Comparison of ENCODE assay signal across 22 cellular contexts in the genomic region with DNA sequence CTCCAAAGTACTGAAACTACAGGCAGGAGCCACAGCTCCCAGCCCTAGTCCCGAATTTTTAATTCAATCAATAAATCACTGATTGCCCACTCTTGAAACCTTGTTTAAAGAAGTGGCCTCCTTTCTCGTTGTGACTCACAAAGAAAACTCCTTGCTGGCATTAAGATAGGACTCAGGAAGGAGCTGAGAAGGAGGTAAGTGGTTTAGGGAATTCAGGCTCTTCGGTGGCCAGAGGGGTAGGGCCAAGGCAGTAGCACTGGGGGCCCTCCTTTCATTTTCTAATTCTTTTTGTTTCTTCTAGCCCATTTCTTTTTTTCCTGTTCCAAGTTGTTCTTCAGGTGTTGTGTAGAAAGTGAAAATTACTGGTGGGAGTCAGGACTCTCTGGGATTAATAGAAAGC.
DNase-seq lines count a peak whose midpoint lies in the region; ATAC-seq, FAIRE-seq and TF ChIP-seq lines count a peak whose summit lies in the region.
"Had no signal": no experiment of that assay in that cellular context is flagged by ENCODE, and none has a peak within 500 bp of the region (broad histone marks: within the 10 kb centered on the region; RNA-seq: fewer than 3 reads in every experiment).

No MANE protein-coding gene starts in this region.

- no peak overlapping the region for H2BK5ac ChIP-seq in H1 (ENCODE audit: low read depth, low read length)

- intact Hi-C loops in activated CD8-positive, alpha-beta T cell treated with anti-CD3 and anti-CD28 coated beads for 36 hours (cut with micrococcal nuclease), result no loop called here
- intact Hi-C loops in ovary (cut with DNase I), result no loop called here

- H3K4me1 Mint-ChIP-seq in mesothelial cell of epicardium, result peaks cover 11% of the 10 kb centered on the region
- no peaks in the 10 kb centered on the region for H3K4me1 Mint-ChIP-seq in activated CD8-positive, alpha-beta T cell treated with anti-CD3 and anti-CD28 coated beads for 36 hours (ENCODE audit: low read depth)
- H3K4me1 Mint-ChIP-seq: CD4-positive, CD25-positive, alpha-beta regulatory T cell had no signal

- H3K9ac ChIP-seq in H1 (replicated peaks in 1 of 4; ENCODE audit: extremely low read depth in 1 of 4, low read depth in 3 of 4, low read length in 3 of 4), result no peak overlapping the region
- H3K9ac ChIP-seq: BLaER1 treated with 17β-estradiol and CSF1 and Interleukin-3, amounts not matched to agents 10 nM and 100 nM had no signal

- no peak overlapping the region for H3K4me3 Mint-ChIP-seq in mesothelial cell of epicardium
- no peak overlapping the region for H3K4me3 Mint-ChIP-seq in activated CD8-positive, alpha-beta T cell treated with anti-CD3 and anti-CD28 coated beads for 36 hours
- H3K4me3 Mint-ChIP-seq: CD4-positive, CD25-positive, alpha-beta regulatory T cell; CD8-positive, alpha-beta T cell; H9 had no signal

- no peak for TF ChIP-seq EP300 in H1 (IDR thresholded peaks at IDR 0.05; ENCODE audit: borderline replicate concordance in 1 of 2, low read depth in 2 of 2, low read length in 2 of 2)
- no peak for TF ChIP-seq EP300 in ovary (IDR thresholded peaks at IDR 0.05)

- FAIRE-seq in H1 (lab: Jason Lieb, UNC), result no peak
- FAIRE-seq: A204.1, G401.6, GM12892 had no signal

- no peak overlapping the region for H2BK15ac ChIP-seq in H1 (ENCODE audit: low read length)

- H3K4ac ChIP-seq in H1 (replicated peaks; ENCODE audit: insufficient read length, low read depth, low read length), result peak overlapping the region; percentile 49

- TF ChIP-seq CTCF in C4-2B (conservative IDR thresholded peaks at IDR 0.05), result no peak
- TF ChIP-seq CTCF in VCaP (conservative IDR thresholded peaks at IDR 0.05), result no peak
- TF ChIP-seq CTCF in H1 (IDR thresholded peaks at IDR 0.05; ENCODE audit: control extremely low read depth in 1 of 3, insufficient read depth in 1 of 3, low read depth in 1 of 3, low read length in 3 of 3), result no peak
- TF ChIP-seq CTCF in mesothelial cell of epicardium (IDR thresholded peaks at IDR 0.05; ENCODE audit: unreplicated experiment), result no peak
- no peak for TF ChIP-seq CTCF in activated CD8-positive, alpha-beta T cell treated with anti-CD3 and anti-CD28 coated beads for 36 hours (IDR thresholded peaks at IDR 0.05)
- TF ChIP-seq CTCF in ovary (IDR thresholded peaks at IDR 0.05), result no peak

- no peaks in the 10 kb centered on the region for H3K23me2 ChIP-seq in H1 (ENCODE audit: low read depth, low read length)

- CTCF ChIA-PET in H1 (lab: Charles Lee; ENCODE audit: partially characterized antibody), result interaction anchor here (1.0 kb wide), 1 partner anchor 124 kb away, joined by 5 read pairs; no protein-coding TSS in a partner anchor
- CTCF ChIA-PET in activated CD8-positive, alpha-beta T cell treated with anti-CD3 and anti-CD28 coated beads for 36 hours (lab: Charles Lee), result no interaction called here

- no peak for ATAC-seq in activated CD8-positive, alpha-beta T cell treated with anti-CD3 and anti-CD28 coated beads for 36 hours
- ATAC-seq in GM18505 (IDR thresholded peaks at IDR 0.05; ENCODE audit: unreplicated experiment), result no peak
- no peak for ATAC-seq in GM19452 (IDR thresholded peaks at IDR 0.05; ENCODE audit: unreplicated experiment)
- ATAC-seq: CD8-positive, alpha-beta T cell; HCT116 had no signal

- no peak overlapping the region for H2BK120ac ChIP-seq in H1 (replicated peaks; ENCODE audit: low read depth, low read length)

- H2BK12ac ChIP-seq in H1 (ENCODE audit: low read depth, low read length), result no peak overlapping the region

- TF ChIP-seq RAD21 in H1 (IDR thresholded peaks at IDR 0.05 in 1 of 2, conservative IDR thresholded peaks at IDR 0.05 in 1 of 2; ENCODE audit: low read depth in 2 of 2, low read length in 2 of 2), result no peak

- H3K14ac ChIP-seq in H1 (ENCODE audit: insufficient read length), result no peak overlapping the region

- H3K4me1 ChIP-seq in H1 (replicated peaks in 1 of 4; ENCODE audit: control insufficient read depth in 3 of 4, insufficient read depth in 4 of 4, low read length in 3 of 4), result no peaks in the 10 kb centered on the region
- no peaks in the 10 kb centered on the region for H3K4me1 ChIP-seq in ovary (ENCODE audit: insufficient read depth)
- H3K4me1 ChIP-seq: BE2C; BLaER1 treated with 17β-estradiol and CSF1 and Interleukin-3, amounts not matched to agents 10 nM and 100 nM; Caco-2 had no signal

- H3K4me3 ChIP-seq in H1 (ENCODE audit: extremely low read depth in 1 of 4, insufficient read depth in 2 of 4, low read depth in 3 of 4, low read length in 4 of 4), result no peak overlapping the region
- H3K4me3 ChIP-seq in ovary, result no peak overlapping the region
- H3K4me3 ChIP-seq: BLaER1 treated with 17β-estradiol and CSF1 and Interleukin-3, amounts not matched to agents 10 nM and 100 nM had no signal

- H4K8ac ChIP-seq in H1 (ENCODE audit: extremely low read depth, insufficient read depth, low read length), result no peak overlapping the region

- H3K18ac ChIP-seq in H1 (ENCODE audit: extremely low read depth, low read length), result no peak overlapping the region

- H4K20me1 ChIP-seq in H1 (replicated peaks in 1 of 2; ENCODE audit: control insufficient read depth in 1 of 2, insufficient read depth in 2 of 2, low read length in 2 of 2), result no peaks in the 10 kb centered on the region
- H4K20me1 ChIP-seq: BLaER1 treated with 17β-estradiol and CSF1 and Interleukin-3, amounts not matched to agents 10 nM and 100 nM had no signal

- H3K79me1 ChIP-seq in H1 (ENCODE audit: low read depth, low read length), result no peaks in the 10 kb centered on the region

- POLR2A ChIA-PET in H1 (lab: Charles Lee; ENCODE audit: partially characterized antibody), result no interaction called here
- POLR2A ChIA-PET in activated CD8-positive, alpha-beta T cell treated with anti-CD3 and anti-CD28 coated beads for 36 hours (lab: Charles Lee), result no interaction called here

- no peak overlapping the region for H3K56ac ChIP-seq in H1 (replicated peaks; ENCODE audit: insufficient read length, low read depth, low read length)

- no peaks in the 10 kb centered on the region for H3K79me2 ChIP-seq in H1 (ENCODE audit: control insufficient read depth in 1 of 2, insufficient read depth in 2 of 2, low read length in 2 of 2)

- no peak overlapping the region for H3K4me2 ChIP-seq in H1 (ENCODE audit: insufficient read depth in 1 of 2, low read depth in 2 of 2, low read length in 2 of 2)
- H3K4me2 ChIP-seq: BLaER1 treated with 17β-estradiol and CSF1 and Interleukin-3, amounts not matched to agents 10 nM and 100 nM had no signal

- H3K36me3 Mint-ChIP-seq in mesothelial cell of epicardium, result no peaks in the 10 kb centered on the region
- no peaks in the 10 kb centered on the region for H3K36me3 Mint-ChIP-seq in activated CD8-positive, alpha-beta T cell treated with anti-CD3 and anti-CD28 coated beads for 36 hours (ENCODE audit: low read depth)
- H3K36me3 Mint-ChIP-seq: CD4-positive, CD25-positive, alpha-beta regulatory T cell; CD8-positive, alpha-beta T cell had no signal

- TF ChIP-seq POLR2A in H1 (IDR thresholded peaks at IDR 0.05; ENCODE audit: control extremely low read depth in 1 of 2, low read depth in 2 of 2, low read length in 2 of 2), result no peak
- TF ChIP-seq POLR2A in GM18505 (IDR thresholded peaks at IDR 0.05; ENCODE audit: borderline replicate concordance, extremely low read depth, insufficient read depth, insufficient read length), result no peak
- no peak for TF ChIP-seq POLR2A in ovary (IDR thresholded peaks at IDR 0.05)

- no peak overlapping the region for H2AFZ ChIP-seq in H1 (ENCODE audit: low read length)

- no peak overlapping the region for H2BK20ac ChIP-seq in H1 (ENCODE audit: low read length)

- DNase-seq in H1 (ENCODE audit: low read depth in 1 of 2, low spot score in 2 of 2), result no peak
- DNase-seq in mesothelial cell of epicardium (ENCODE audit: low spot score in 2 of 2, unreplicated experiment in 2 of 2), result no peak
- DNase-seq in activated CD8-positive, alpha-beta T cell treated with anti-CD3 and anti-CD28 coated beads for 36 hours, result no peak
- no peak for DNase-seq in ovary
- DNase-seq: AML-193; BE2C; Caco-2; CD4-positive, CD25-positive, alpha-beta regulatory T cell; CD8-positive, alpha-beta T cell; DMS153; DND-41; H9 had no signal

- H3K27me3 ChIP-seq in H1 (replicated peaks in 1 of 4; ENCODE audit: control insufficient read depth in 3 of 4, extremely low read depth in 1 of 4, insufficient read depth in 3 of 4, low read length in 3 of 4), result no peaks in the 10 kb centered on the region; a peak in 1 of 7 replicates
- no peaks in the 10 kb centered on the region for H3K27me3 ChIP-seq in ovary
- H3K27me3 ChIP-seq: BE2C; BLaER1 treated with 17β-estradiol and CSF1 and Interleukin-3, amounts not matched to agents 10 nM and 100 nM had no signal

- WGBS in H1 (ENCODE audit: extremely low coverage in 1 of 2, insufficient coverage in 1 of 2, insufficient read length in 1 of 2, insufficient replicate concordance in 2 of 2, low coverage in 1 of 2, low lambda C conversion rate in 2 of 2, missing lambda C conversion rate in 1 of 2), 2 experiments, result 58% methylated on average over 3 of the region's 3 CpGs; no CpG with 5 or more reads in 1 of the 2 experiments
- 53 to 68% (median 53%) methylated on average over 3 of the region's 3 CpGs for WGBS in ovary, 3 donors

- peak overlapping the region; percentile 48 for H3K27ac Mint-ChIP-seq in mesothelial cell of epicardium
- H3K27ac Mint-ChIP-seq in activated CD8-positive, alpha-beta T cell treated with anti-CD3 and anti-CD28 coated beads for 36 hours, result no peak overlapping the region
- H3K27ac Mint-ChIP-seq: CD4-positive, CD25-positive, alpha-beta regulatory T cell; CD8-positive, alpha-beta T cell had no signal

- no peaks in the 10 kb centered on the region for H3K27me3 Mint-ChIP-seq in mesothelial cell of epicardium (ENCODE audit: low read depth)
- H3K27me3 Mint-ChIP-seq in activated CD8-positive, alpha-beta T cell treated with anti-CD3 and anti-CD28 coated beads for 36 hours, result peaks cover 4% of the 10 kb centered on the region

- H3K23ac ChIP-seq in H1 (ENCODE audit: insufficient read length), result no peak overlapping the region

- H2AK5ac ChIP-seq in H1 (ENCODE audit: low read depth, low read length), result no peak overlapping the region

- no peak overlapping the region for H4K91ac ChIP-seq in H1 (replicated peaks; ENCODE audit: insufficient read length, low read length)

- H3K9me3 ChIP-seq in H1 (ENCODE audit: insufficient read depth in 2 of 2, low read depth in 1 of 2, low read length in 1 of 2) (no peaks in the 10 kb centered on the region), ovary (no peaks in the 10 kb centered on the region)
- H3K9me3 ChIP-seq: BE2C; BLaER1 treated with 17β-estradiol and CSF1 and Interleukin-3, amounts not matched to agents 10 nM and 100 nM; Caco-2 had no signal

- no peak overlapping the region for H4K5ac ChIP-seq in H1 (ENCODE audit: insufficient read length, low read depth, low read length)

- H3K36me3 ChIP-seq in H1 (ENCODE audit: control insufficient read depth in 2 of 4, insufficient read depth in 4 of 4, low read length in 3 of 4) (no peaks in the 10 kb centered on the region), ovary (no peaks in the 10 kb centered on the region)
- H3K36me3 ChIP-seq: BE2C; BLaER1 treated with 17β-estradiol and CSF1 and Interleukin-3, amounts not matched to agents 10 nM and 100 nM had no signal

- H3K27ac ChIP-seq in C4-2B (peak overlapping the region; percentile 64), VCaP (peak overlapping the region; percentile 92), H1 (ENCODE audit: low read depth, low read length) (no peak overlapping the region), ovary (no peak overlapping the region)
- H3K27ac ChIP-seq: 22Rv1; BLaER1 treated with 17β-estradiol and CSF1 and Interleukin-3, amounts not matched to agents 10 nM and 100 nM had no signal

- no peaks in the 10 kb centered on the region for H3K9me3 Mint-ChIP-seq in mesothelial cell of epicardium
- no peaks in the 10 kb centered on the region for H3K9me3 Mint-ChIP-seq in activated CD8-positive, alpha-beta T cell treated with anti-CD3 and anti-CD28 coated beads for 36 hours
- H3K9me3 Mint-ChIP-seq: CD4-positive, CD25-positive, alpha-beta regulatory T cell; CD8-positive, alpha-beta T cell; H9 had no signal

Comparison
In these comparisons a context has a peak if more than half of its experiments do, and no peak if none do; other contexts are left out.
1. H3K27ac ChIP-seq: peak in C4-2B (single experiment) and VCaP (single experiment); none in H1 (single experiment) and ovary (0 of 2).